5 cellular contexts compared by ENCODE assay signal in the genomic region with DNA sequence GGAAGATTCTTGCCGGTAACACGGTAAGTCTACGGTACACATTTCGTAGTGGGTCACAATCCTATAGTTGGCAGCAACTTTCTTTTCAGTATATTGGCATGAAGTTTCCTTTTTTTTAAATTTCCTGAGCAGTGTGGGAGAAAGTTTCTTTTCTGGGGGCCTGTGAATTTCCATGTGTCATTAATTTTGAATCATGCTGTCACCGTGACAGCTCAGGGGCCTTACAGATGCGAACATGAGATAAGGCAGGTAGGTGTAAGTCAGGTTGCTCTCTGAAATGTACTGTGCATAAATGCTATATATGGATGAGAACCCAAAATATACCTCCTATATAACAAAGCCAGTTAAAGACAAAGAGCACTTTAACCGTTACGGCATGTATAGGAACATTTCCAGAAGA.
"Had no signal": no experiment of that assay in that cellular context is flagged by ENCODE, and none has a peak within 500 bp of the region (broad histone marks: within the 10 kb centered on the region; RNA-seq: fewer than 3 reads in every experiment).

No MANE protein-coding gene starts in this region.

- H3K27ac ChIP-seq: HL-60 had no signal

- H3K4me3 ChIP-seq: K562 had no signal

- DNase-seq: IMR-90, KBM-7, KG1 had no signal
